ENCODE assay signal across 23 cellular contexts in the genomic region with DNA sequence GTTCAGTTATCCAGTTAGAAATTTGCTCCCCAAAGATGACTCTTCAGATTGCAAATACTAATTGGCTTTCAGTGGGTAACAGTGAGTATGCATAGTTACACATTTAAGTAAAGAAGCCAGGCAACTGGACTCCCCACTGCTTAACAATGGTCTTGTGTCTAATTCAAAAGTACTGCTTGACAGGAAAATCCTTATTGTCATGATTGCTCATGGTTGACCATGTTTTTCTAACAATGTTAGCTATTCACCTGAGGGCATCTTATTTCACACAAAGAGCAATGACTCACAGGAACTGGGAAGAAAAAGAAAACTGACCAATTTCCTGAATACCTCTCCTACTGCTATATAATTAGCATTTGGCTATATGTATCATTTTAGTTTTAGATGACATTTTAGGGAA. TPM values are rescaled to one million over a fixed set of nuclear protein-coding genes. Genes with fewer than 3 reads are reported as not detected.
DNase-seq lines count a peak whose midpoint lies in the region; ATAC-seq, FAIRE-seq and TF ChIP-seq lines count a peak whose summit lies in the region.
"Had no signal": no experiment of that assay in that cellular context is flagged by ENCODE, and none has a peak within 500 bp of the region (broad histone marks: within the 10 kb centered on the region; RNA-seq: fewer than 3 reads in every experiment).

No MANE protein-coding gene starts in this region.

- FAIRE-seq in H54 (lab: Jason Lieb, UNC), result peak; percentile 94
- FAIRE-seq in RCC 7860 (lab: Jason Lieb, UNC), result peak; percentile 11
- FAIRE-seq: GM12891, small intestine had no signal

- TF ChIP-seq CTCF in epithelial cell of proximal tubule (conservative IDR thresholded peaks at IDR 0.05; ENCODE audit: low read depth, low read length), result no peak

- DNase-seq in A172 (ENCODE audit: low spot score) (peak; percentile 88), H54 (ENCODE audit: insufficient read length, low spot score) (no peak), RCC 7860 (ENCODE audit: low spot score) (peak; percentile 48), epithelial cell of proximal tubule (ENCODE audit: low read depth) (peak; percentile 84), NCI-H82 (lab: John Stamatoyannopoulos, UW) (no peak), NCI-H2196 (lab: John Stamatoyannopoulos, UW; ENCODE audit: unreplicated experiment) (no peak)
- DNase-seq: 8988T; activated CD4-positive, alpha-beta memory T cell treated with anti-CD3 and anti-CD28 coated beads, Interleukin-2, amount 10 ng/mL, durations not matched to agents 7 days and 5 days; activated naive CD8-positive, alpha-beta T cell treated with anti-CD3 and anti-CD28 coated beads for 36 hours; CD8-positive, alpha-beta memory T cell; DND-41; heart right ventricle; KBM-7; left lung; NCI-H146; NCI-H69; small intestine; substantia nigra; T-helper 1 cell had no signal

- TF ChIP-seq POLR2A in H54 (IDR thresholded peaks at IDR 0.05; ENCODE audit: low read depth, low read length), result no peak

- ATAC-seq in GM21447 (IDR thresholded peaks at IDR 0.05; ENCODE audit: unreplicated experiment) (no peak), HG03095 (IDR thresholded peaks at IDR 0.05; ENCODE audit: unreplicated experiment) (no peak)
- ATAC-seq: heart right ventricle, left lung had no signal

- no peak overlapping the region for H3K4me3 ChIP-seq in epithelial cell of proximal tubule (ENCODE audit: low read depth, low read length)
- H3K4me3 ChIP-seq: ascending aorta, heart right ventricle, left lung had no signal

RNA-seq across cellular contexts. Expression of a gene that starts 33.7 kb away (rescaled TPM):
- total RNA-seq in A172 (2014; rRNA removed; shearing (Covaris generic)), result 2.8 and 3.3 TPM in 2 replicates
- 2.4 and 3.8 TPM in 2 replicates for total RNA-seq in epithelial cell of proximal tubule

Comparison
In these comparisons a context has a peak if more than half of its experiments do, and no peak if none do; other contexts are left out.
1. DNase-seq: peak in A172 (single experiment), RCC 7860 (single experiment) and epithelial cell of proximal tubule (single experiment); none in H54 (single experiment), NCI-H82 (single experiment) and NCI-H2196 (single experiment).